In the genomic region with DNA sequence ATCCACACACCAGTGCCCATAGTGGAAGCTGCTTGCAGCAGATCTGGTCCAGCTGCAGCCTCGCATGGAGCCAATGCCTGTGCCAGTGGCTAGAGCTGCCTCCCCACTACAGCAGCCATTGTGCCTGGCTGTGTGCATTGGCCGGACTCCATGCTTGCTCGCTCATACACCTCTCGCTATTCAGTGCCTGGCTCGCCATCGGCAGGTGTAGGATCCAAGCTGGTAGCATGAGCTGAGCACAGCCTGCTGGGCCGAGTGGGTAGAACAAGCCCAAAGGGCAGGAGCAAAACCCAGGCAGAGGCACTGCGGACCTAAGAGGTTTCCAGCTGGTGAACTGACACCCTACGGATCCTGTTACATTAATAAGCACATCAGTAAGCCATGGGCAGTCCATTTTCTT, we compare ENCODE assay signal across 18 cellular contexts.
"Had no signal": no experiment of that assay in that cellular context is flagged by ENCODE, and none has a peak within 500 bp of the region (broad histone marks: within the 10 kb centered on the region; RNA-seq: fewer than 3 reads in every experiment).

No MANE protein-coding gene starts in this region.

- DNase-seq: activated CD4-positive, alpha-beta memory T cell treated with anti-CD3 and anti-CD28 coated beads for 36 hours; activated CD4-positive, alpha-beta T cell treated with anti-CD3 and anti-CD28 coated beads for 48 hours; activated CD4-positive, CD25-positive, alpha-beta regulatory T cell; activated effector memory CD4-positive, alpha-beta T cell treated with anti-CD3 and anti-CD28 coated beads, Interleukin-2, amount 50 U/mL, for 16 hours; activated naive CD4-positive, alpha-beta T cell treated with anti-CD3 and anti-CD28 coated beads, Interleukin-2, amount 50 U/mL, for 16 hours; aorta; effector CD4-positive, alpha-beta T cell; foreskin keratinocyte; immature natural killer cell; kidney glomerular epithelial cell; left lung; mammary epithelial cell; midbrain; natural killer cell; stimulated activated CD4-positive, alpha-beta T cell treated with anti-CD3 and anti-CD28 coated beads, Interleukin-4, amount 100 ng/mL, for 1 hour; stimulated activated naive CD4-positive, alpha-beta T cell treated with Interleukin-2 at 50 U/mL for 16 hours had no signal

- H3K27me3 ChIP-seq: foreskin keratinocyte, left lung, upper lobe of left lung had no signal

- H3K4me1 ChIP-seq: foreskin keratinocyte, left lung, upper lobe of left lung had no signal

- ATAC-seq: foreskin keratinocyte, left lung, natural killer cell had no signal

- H3K4me3 ChIP-seq: left lung, thoracic aorta, upper lobe of left lung had no signal

- H3K9me3 ChIP-seq: thoracic aorta had no signal

- H3K27ac ChIP-seq: foreskin keratinocyte, left lung, thoracic aorta, upper lobe of left lung had no signal

- H3K36me3 ChIP-seq: left lung, thoracic aorta, upper lobe of left lung had no signal
